8 cellular contexts compared by ENCODE assay signal in the genomic region with DNA sequence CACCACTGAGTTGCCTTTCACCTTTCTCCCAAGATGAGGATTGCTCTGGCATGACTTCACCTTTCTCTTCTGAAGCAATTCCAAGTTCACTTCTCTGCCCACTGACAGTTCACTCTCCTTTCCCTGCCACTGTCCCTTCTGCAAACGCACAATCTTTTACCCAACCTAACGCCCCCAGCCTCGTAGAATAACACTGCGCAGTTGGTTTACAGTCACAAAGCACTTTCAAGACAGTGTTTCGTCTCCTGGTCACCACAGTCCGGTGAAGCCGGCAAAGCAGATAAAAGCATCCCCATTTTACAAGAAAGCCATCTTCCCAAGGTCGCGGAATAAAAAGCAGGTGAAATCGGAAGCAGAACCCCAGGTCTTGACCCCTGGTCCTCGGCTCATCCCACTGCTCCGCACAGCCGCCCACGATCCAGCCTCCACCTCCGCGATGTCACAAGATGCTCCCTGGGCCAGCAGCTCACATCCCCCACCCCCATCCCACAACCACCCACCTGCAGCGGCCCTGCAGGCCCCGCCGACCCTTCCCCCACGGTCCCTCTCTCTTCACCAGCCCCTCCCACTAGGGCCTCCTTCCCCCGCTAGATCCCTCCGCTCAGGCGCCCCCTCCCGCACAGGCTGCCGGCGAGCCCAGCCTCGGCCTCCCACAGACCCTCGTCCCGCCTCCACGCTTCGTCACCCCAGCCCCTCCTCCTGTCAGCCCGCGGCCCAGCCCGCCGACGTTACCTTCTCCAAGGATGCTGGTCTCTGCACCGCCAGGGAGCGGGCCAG. TPM values are rescaled to one million over a fixed set of nuclear protein-coding genes. Genes with fewer than 3 reads are reported as not detected.
DNase-seq lines count a peak whose midpoint lies in the region; ATAC-seq and TF ChIP-seq lines count a peak whose summit lies in the region.

No MANE protein-coding gene starts in this region.

- peaks cover 0 to 25% (median 0%) of the 10 kb centered on the region in 6 donors for H3K36me3 ChIP-seq in spleen

- H3K4me1 ChIP-seq in spleen = peaks cover 32 to 93% (median 64%) of the 10 kb centered on the region in 6 donors

- ATAC-seq in HG03060 (IDR thresholded peaks at IDR 0.05; ENCODE audit: low read depth, unreplicated experiment) = peak; percentile 14

- H3K27me3 ChIP-seq in spleen (replicated peaks in 1 of 7) = no peaks in the 10 kb centered on the region

- TF ChIP-seq CTCF in spleen (IDR thresholded peaks at IDR 0.05 in 8 of 11, conservative IDR thresholded peaks at IDR 0.05 in 3 of 11) = no peak

- intact Hi-C loops in spleen (cut with DNase I; ENCODE audit: low total_unique reads) = loop anchor here (5.0 kb wide), 1 partner anchor 59 kb away; the partner anchor contains the start of gene CRKL

- TF ChIP-seq POLR2A in spleen (IDR thresholded peaks at IDR 0.05) = no peak

- no peaks in the 10 kb centered on the region for H3K9me3 ChIP-seq in spleen

- peak overlapping the region; percentile 79 for H3K27ac ChIP-seq in caudate nucleus (ENCODE audit: low read depth, low read length)
- peak overlapping the region; percentile 76 to 97 (median 92) for H3K27ac ChIP-seq in spleen

- 1 to 2% (median 1%) methylated on average over 29 to 38 of the region's 38 CpGs for WGBS in spleen, 5 donors

- peak; percentile 76 for DNase-seq in SIG-M5 treated with dmso at 0.1 percent for 504 hours (lab: John Stamatoyannopoulos, UW; ENCODE audit: unreplicated experiment)
- DNase-seq in SIG-M5 (lab: John Stamatoyannopoulos, UW) = no peak
- peak; percentile 86 for DNase-seq in NCI-H2171 treated with DMSO at 0.1 percent for 48 hours (lab: John Stamatoyannopoulos, UW)
- peak; percentile 67 to 74 (median 73) for DNase-seq in activated CD4-positive, CD25-positive, alpha-beta regulatory T cell (lab: John Stamatoyannopoulos, UW)
- DNase-seq in caudate nucleus (lab: John Stamatoyannopoulos, UW) = peak in 57 of 61 donors; percentile 39 to 95 (median 81)
- peak; percentile 87 for DNase-seq in iris pigment epithelial cell (ENCODE audit: low read depth)
- peak; percentile 96 for DNase-seq in spleen

- H3K4me3 ChIP-seq in spleen = peak overlapping the region; percentile 79 to 98 (median 88)

RNA-seq across cellular contexts. Expression of gene PI4KA, which starts 0.6 kb away (rescaled TPM):
- total RNA-seq in spleen = 100 to 1,000 TPM in 6 of 7 donors, 10 to 100 TPM in 1; 86.2 to 143 (median 122) TPM
- polyA plus RNA-seq in spleen = 10 to 100 TPM; 29.8 to 48.1 (median 35.3) TPM

RNA-seq across cellular contexts. Expression of gene SNAP29, which starts 0.8 kb away (rescaled TPM):
- 10 to 100 TPM; 22.6 to 33.5 (median 28.2) TPM for total RNA-seq in spleen
- polyA plus RNA-seq in spleen = 10 to 100 TPM; 13.7 to 19.5 (median 17.2) TPM

RNA-seq across cellular contexts. Expression of gene CRKL, which starts 59.2 kb away (rescaled TPM):
- 10 to 100 TPM; 56.7 to 65.3 (median 58.1) TPM for total RNA-seq in spleen
- 10 to 100 TPM; 11.5 to 17.9 (median 12.2) TPM for polyA plus RNA-seq in spleen
